32 cellular contexts compared by ENCODE assay signal in genomic region chrX:12930150-12930549, GRCh38. TPM values are rescaled to one million over a fixed set of nuclear protein-coding genes. Genes with fewer than 3 reads are reported as not detected.
"Had no signal": no experiment of that assay in that cellular context is flagged by ENCODE, and none has a peak within 500 bp of the region (broad histone marks: within the 10 kb centered on the region; RNA-seq: fewer than 3 reads in every experiment).

No MANE protein-coding gene starts in this region.

- H3K9me3 ChIP-seq: body of pancreas, colonic mucosa, esophagus muscularis mucosa, gastroesophageal sphincter, heart right ventricle had no signal

- H3K4me1 ChIP-seq: adrenal gland, body of pancreas, colonic mucosa, esophagus muscularis mucosa, foreskin keratinocyte, gastroesophageal sphincter, heart right ventricle had no signal

- H3K27me3 ChIP-seq: body of pancreas, colonic mucosa, esophagus muscularis mucosa, foreskin keratinocyte, gastroesophageal sphincter had no signal

- H3K36me3 Mint-ChIP-seq: activated CD8-positive, alpha-beta memory T cell treated with anti-CD3 and anti-CD28 coated beads, Interleukin-2, amount 10 ng/mL, durations not matched to agents 7 days and 5 days; activated naive CD4-positive, alpha-beta T cell treated with anti-CD3 and anti-CD28 coated beads, Interleukin-2, amount 10 ng/mL, durations not matched to agents 7 days and 5 days; activated naive CD4-positive, alpha-beta T cell treated with anti-CD3 and anti-CD28 coated beads, Interleukin-2, amount 50 U/mL, for 72 hours had no signal

- DNase-seq: activated CD4-positive, alpha-beta memory T cell treated with anti-CD3 and anti-CD28 coated beads, Interleukin-2, amount 10 ng/mL, durations not matched to agents 7 days and 5 days; activated CD4-positive, alpha-beta T cell treated with anti-CD3 and anti-CD28 coated beads for 1 hour; activated CD4-positive, alpha-beta T cell treated with anti-CD3 and anti-CD28 coated beads for 4 hours; activated CD4-positive, alpha-beta T cell treated with anti-CD3 and anti-CD28 coated beads, Interleukin-2, amount 10 ng/mL, durations not matched to agents 7 days and 5 days; activated CD4-positive, alpha-beta T cell treated with anti-CD3 and anti-CD28 coated beads, Interleukin-2, amount 50 U/mL, for 4 hours; activated CD8-positive, alpha-beta memory T cell treated with anti-CD3 and anti-CD28 coated beads, Interleukin-2, amount 10 ng/mL, durations not matched to agents 7 days and 5 days; activated CD8-positive, alpha-beta memory T cell treated with anti-CD3 and anti-CD28 coated beads, Interleukin-2, amount 50 U/mL, for 4 hours; activated gamma-delta T cell; activated naive CD4-positive, alpha-beta T cell; activated naive CD4-positive, alpha-beta T cell treated with anti-CD3 and anti-CD28 coated beads, Interleukin-2, amount 10 ng/mL, durations not matched to agents 7 days and 5 days; activated T-cell treated with anti-CD3 and anti-CD28 coated beads, Interleukin-2, amount 50 U/mL, for 1 hour; activated T-cell treated with anti-CD3 and anti-CD28 coated beads, Interleukin-2, amount 50 U/mL, for 48 hours; adrenal gland; amygdala; aorta; body of pancreas; caudate nucleus; cerebellar nuclear complex; colonic mucosa; dermis blood vessel endothelial cell; effector CD4-positive, alpha-beta T cell; effector memory CD8-positive, alpha-beta T cell; foreskin keratinocyte; heart right ventricle; T-helper 2 cell had no signal

- H3K27ac Mint-ChIP-seq: activated CD4-positive, alpha-beta memory T cell treated with anti-CD3 and anti-CD28 coated beads, Interleukin-2, amount 10 ng/mL, durations not matched to agents 7 days and 5 days; activated CD4-positive, alpha-beta T cell treated with anti-CD3 and anti-CD28 coated beads, Interleukin-2, amount 10 ng/mL, durations not matched to agents 7 days and 5 days; activated CD8-positive, alpha-beta memory T cell treated with anti-CD3 and anti-CD28 coated beads, Interleukin-2, amount 10 ng/mL, durations not matched to agents 7 days and 5 days; activated naive CD4-positive, alpha-beta T cell treated with anti-CD3 and anti-CD28 coated beads, Interleukin-2, amount 10 ng/mL, durations not matched to agents 7 days and 5 days; activated naive CD4-positive, alpha-beta T cell treated with anti-CD3 and anti-CD28 coated beads, Interleukin-2, amount 50 U/mL, for 72 hours; activated T-helper 1 cell treated with anti-CD3 and anti-CD28 coated beads, Interleukin-12 subunit alpha, Interleukin-12 subunit beta, Interleukin-2, Interleukin-4 antibody, amounts not matched to agents 30 ng/mL and 10 ng/mL and 1 ng/mL, durations not matched to agents 14 hours and 24 hours and 36 hours; effector memory CD8-positive, alpha-beta T cell had no signal

- H3K27me3 Mint-ChIP-seq: activated CD4-positive, alpha-beta memory T cell treated with anti-CD3 and anti-CD28 coated beads, Interleukin-2, amount 10 ng/mL, durations not matched to agents 7 days and 5 days; activated CD8-positive, alpha-beta memory T cell treated with anti-CD3 and anti-CD28 coated beads, Interleukin-2, amount 10 ng/mL, durations not matched to agents 7 days and 5 days had no signal

- H3K36me3 ChIP-seq: adrenal gland, colonic mucosa, esophagus muscularis mucosa, gastroesophageal sphincter, heart right ventricle had no signal

- H3K27ac ChIP-seq: adrenal gland, body of pancreas, colonic mucosa, esophagus muscularis mucosa, foreskin keratinocyte, gastroesophageal sphincter, heart right ventricle had no signal

- H3K4me3 ChIP-seq: adrenal gland, body of pancreas, colonic mucosa, esophagus muscularis mucosa, gastroesophageal sphincter, heart right ventricle had no signal

- ATAC-seq: activated CD8-positive, alpha-beta memory T cell treated with anti-CD3 and anti-CD28 coated beads, Interleukin-2, amount 10 ng/mL, durations not matched to agents 7 days and 5 days; activated naive CD4-positive, alpha-beta T cell treated with anti-CD3 and anti-CD28 coated beads, Interleukin-2, amount 50 U/mL, for 72 hours; body of pancreas; effector memory CD8-positive, alpha-beta T cell; foreskin keratinocyte; gastroesophageal sphincter; heart right ventricle had no signal

- H3K4me3 Mint-ChIP-seq: activated CD4-positive, alpha-beta memory T cell treated with anti-CD3 and anti-CD28 coated beads, Interleukin-2, amount 10 ng/mL, durations not matched to agents 7 days and 5 days; activated CD4-positive, alpha-beta T cell treated with anti-CD3 and anti-CD28 coated beads, Interleukin-2, amount 10 ng/mL, durations not matched to agents 7 days and 5 days; activated CD8-positive, alpha-beta memory T cell treated with anti-CD3 and anti-CD28 coated beads, Interleukin-2, amount 10 ng/mL, durations not matched to agents 7 days and 5 days; activated naive CD4-positive, alpha-beta T cell treated with anti-CD3 and anti-CD28 coated beads, Interleukin-2, amount 10 ng/mL, durations not matched to agents 7 days and 5 days; activated T-helper 1 cell treated with anti-CD3 and anti-CD28 coated beads, Interleukin-12 subunit alpha, Interleukin-12 subunit beta, Interleukin-2, Interleukin-4 antibody, amounts not matched to agents 30 ng/mL and 10 ng/mL and 1 ng/mL, durations not matched to agents 14 hours and 24 hours and 36 hours; effector memory CD8-positive, alpha-beta T cell had no signal

- H3K9me3 Mint-ChIP-seq: effector memory CD8-positive, alpha-beta T cell had no signal

- H3K4me1 Mint-ChIP-seq: activated CD4-positive, alpha-beta T cell treated with anti-CD3 and anti-CD28 coated beads, Interleukin-2, amount 10 ng/mL, durations not matched to agents 7 days and 5 days; activated naive CD4-positive, alpha-beta T cell treated with anti-CD3 and anti-CD28 coated beads, Interleukin-2, amount 10 ng/mL, durations not matched to agents 7 days and 5 days had no signal

RNA-seq across cellular contexts. Expression of gene TLR8, which starts 23.7 kb away (rescaled TPM):
- total RNA-seq: activated CD4-positive, alpha-beta memory T cell treated with anti-CD3 and anti-CD28 coated beads, Interleukin-2, amount 10 ng/mL, durations not matched to agents 7 days and 5 days; activated CD4-positive, alpha-beta T cell treated with anti-CD3 and anti-CD28 coated beads, Interleukin-2, amount 10 ng/mL, durations not matched to agents 7 days and 5 days; activated CD8-positive, alpha-beta memory T cell treated with anti-CD3 and anti-CD28 coated beads for 36 hours; activated CD8-positive, alpha-beta memory T cell treated with anti-CD3 and anti-CD28 coated beads, Interleukin-2, amount 10 ng/mL, durations not matched to agents 7 days and 5 days; activated naive CD4-positive, alpha-beta T cell treated with anti-CD3 and anti-CD28 coated beads, Interleukin-2, amount 50 U/mL, for 72 hours; activated T-helper 1 cell treated with anti-CD3 and anti-CD28 coated beads, Interleukin-12 subunit alpha, Interleukin-12 subunit beta, Interleukin-2, Interleukin-4 antibody, amounts not matched to agents 30 ng/mL and 10 ng/mL and 1 ng/mL, durations not matched to agents 14 hours and 24 hours and 36 hours; dermis blood vessel endothelial cell; foreskin keratinocyte; glomerular endothelial cell; T-helper 1 cell treated with Interleukin-12 subunit alpha and Interleukin-12 subunit beta and Interleukin-4 antibody, amounts not matched to agents 30 ng/mL and 1 ng/mL, for 36 hours had no signal
- polyA plus RNA-seq: foreskin keratinocyte had no signal
